In genomic region chr15:99122831-99123705, GRCh38 we compare ENCODE assay signal across 10 cellular contexts. TPM values are rescaled to one million over a fixed set of nuclear protein-coding genes. Genes with fewer than 3 reads are reported as not detected.
A peak's percentile ranks its signal among the peaks of the same experiment; 100 is the strongest.
DNase-seq lines count a peak whose midpoint lies in the region; ATAC-seq and TF ChIP-seq lines count a peak whose summit lies in the region.
"Had no signal": no experiment of that assay in that cellular context is flagged by ENCODE, and none has a peak within 500 bp of the region (broad histone marks: within the 10 kb centered on the region; RNA-seq: fewer than 3 reads in every experiment).

No MANE protein-coding gene starts in this region.

- H3K4me2 ChIP-seq in KMS-11 (peak overlapping the region; percentile 88), mesenchymal stem cell (ENCODE audit: low read length, poor library complexity, severe bottlenecking) (peak overlapping the region; percentile 87)

- H3K4me1 ChIP-seq in KMS-11 (ENCODE audit: low read depth, poor library complexity, severe bottlenecking) = peaks cover 24% of the 10 kb centered on the region
- H3K4me1 ChIP-seq in mesenchymal stem cell (ENCODE audit: control insufficient read depth, insufficient read depth, low read depth, low read length) = peaks cover 40% of the 10 kb centered on the region
- peaks cover 35 to 74% of the 10 kb centered on the region in 2 donors for H3K4me1 ChIP-seq in thoracic aorta (ENCODE audit: control insufficient read depth in 1 of 2, low read depth in 2 of 2)

- peak overlapping the region; percentile 50 for H3K27ac ChIP-seq in KMS-11
- H3K27ac ChIP-seq in coronary artery = peak overlapping the region; percentile 81 to 93
- peak overlapping the region; percentile 99 for H3K27ac ChIP-seq in mesenchymal stem cell (ENCODE audit: low read length, poor library complexity, severe bottlenecking)
- H3K27ac ChIP-seq in thoracic aorta = peak overlapping the region; percentile 95 to 96

- peak overlapping the region; percentile 97 for H4K91ac ChIP-seq in mesenchymal stem cell (ENCODE audit: low read length)

- H3K18ac ChIP-seq in mesenchymal stem cell (ENCODE audit: low read depth in 1 of 2, low read length in 2 of 2) = peak overlapping the region; percentile 90 to 99

- peak overlapping the region; percentile 94 for H4K8ac ChIP-seq in mesenchymal stem cell (ENCODE audit: low read length)

- DNase-seq in coronary artery (ENCODE audit: low spot score) (no peak), mesenchymal stem cell (peak; percentile 23), thoracic aorta (ENCODE audit: low spot score) (no peak), RKO (ENCODE audit: low spot score) (no peak), NCI-H1417 (lab: John Stamatoyannopoulos, UW) (no peak), COLO668 (lab: John Stamatoyannopoulos, UW; ENCODE audit: unreplicated experiment) (no peak)
- DNase-seq: NCI-H526 treated with DMSO at 0.1 percent for 48 hours had no signal

- no peaks in the 10 kb centered on the region for H3K79me2 ChIP-seq in KMS-11 (ENCODE audit: insufficient read depth, low read depth)

- H3K27me3 ChIP-seq in KMS-11 (ENCODE audit: insufficient read depth, low read depth) (no peaks in the 10 kb centered on the region), mesenchymal stem cell (ENCODE audit: control insufficient read depth in 1 of 2, insufficient read depth in 1 of 2, low read length in 2 of 2) (no peaks in the 10 kb centered on the region), thoracic aorta (replicated peaks; ENCODE audit: insufficient read depth) (no peaks in the 10 kb centered on the region)

- H2BK15ac ChIP-seq in mesenchymal stem cell (ENCODE audit: low read depth, poor library complexity, severe bottlenecking) = peak overlapping the region; percentile 62

- peak overlapping the region; percentile 44; the same call in 1 of the 2 replicates for H3K9ac ChIP-seq in KMS-11
- H3K9ac ChIP-seq in mesenchymal stem cell (ENCODE audit: low read length) = peak overlapping the region; percentile 56

- H2BK12ac ChIP-seq in mesenchymal stem cell (ENCODE audit: low read length in 2 of 2) = peak overlapping the region; percentile 80 to 100

- H3K4me3 ChIP-seq in KMS-11 (IDR thresholded peaks at IDR 0.05; ENCODE audit: insufficient read depth, low read depth, low read length) (no peak overlapping the region), coronary artery (peak overlapping the region; percentile 57), mesenchymal stem cell (ENCODE audit: insufficient read depth in 1 of 2, low read depth in 1 of 2, low read length in 2 of 2) (peak overlapping the region in 1 of 2 experiments; percentile 52), thoracic aorta (peak overlapping the region; percentile 64)

- peak overlapping the region; percentile 57 to 94 for H3K4ac ChIP-seq in mesenchymal stem cell (ENCODE audit: low read depth in 1 of 2, low read length in 2 of 2)

- H2BK120ac ChIP-seq in mesenchymal stem cell (ENCODE audit: low read depth, low read length) = peak overlapping the region; percentile 82

- no peaks in the 10 kb centered on the region for H3K36me3 ChIP-seq in KMS-11 (ENCODE audit: insufficient read depth)
- H3K36me3 ChIP-seq in mesenchymal stem cell (ENCODE audit: control insufficient read depth in 1 of 2, insufficient read depth in 2 of 2, low read depth in 1 of 2, low read length in 2 of 2) = peaks cover 6 to 15% of the 10 kb centered on the region in 2 experiments
- no peaks in the 10 kb centered on the region for H3K36me3 ChIP-seq in thoracic aorta

- H3K23ac ChIP-seq in mesenchymal stem cell (ENCODE audit: low read length in 2 of 2) = peak overlapping the region in 1 of 2 experiments; percentile 63

- TF ChIP-seq CTCF in KMS-11 (conservative IDR thresholded peaks at IDR 0.05; ENCODE audit: low read depth, low read length) (no peak), coronary artery (IDR thresholded peaks at IDR 0.05) (no peak), thoracic aorta (IDR thresholded peaks at IDR 0.05) (no peak)

- H2AK5ac ChIP-seq in mesenchymal stem cell (ENCODE audit: low read length, severe bottlenecking) = peak overlapping the region; percentile 83

- H2AFZ ChIP-seq in KMS-11 (ENCODE audit: low read depth) (peak overlapping the region; percentile 25; the same call in 1 of the 2 replicates), mesenchymal stem cell (ENCODE audit: low read depth, low read length) (no peak overlapping the region)

- no peaks in the 10 kb centered on the region for H4K20me1 ChIP-seq in KMS-11 (ENCODE audit: insufficient read depth)

- no peaks in the 10 kb centered on the region for H3K9me3 ChIP-seq in mesenchymal stem cell (ENCODE audit: control insufficient read depth, low read length)
- H3K9me3 ChIP-seq in thoracic aorta = no peaks in the 10 kb centered on the region

- WGBS in mesenchymal stem cell = 43% methylated on average over 20 of the region's 21 CpGs

- peak overlapping the region in 1 of 2 experiments; percentile 62 for H3K14ac ChIP-seq in mesenchymal stem cell (ENCODE audit: low read length in 2 of 2)

- H3K79me1 ChIP-seq in mesenchymal stem cell (replicated peaks; ENCODE audit: low read length, poor library complexity, severe bottlenecking) = peaks cover 3% of the 10 kb centered on the region

- peak overlapping the region; percentile 96 for H2BK5ac ChIP-seq in mesenchymal stem cell (ENCODE audit: low read depth, low read length, poor library complexity, severe bottlenecking)

- ATAC-seq in thoracic aorta (ENCODE audit: insufficient number of reproducible peaks, low FRiP score, low read depth) (no peak), GM18861 (IDR thresholded peaks at IDR 0.05; ENCODE audit: unreplicated experiment) (no peak)
- ATAC-seq: activated CD4-positive, CD25-positive, alpha-beta regulatory T cell treated with anti-CD3 and anti-CD28 coated beads, Interleukin-2, amount 50 U/mL, for 24 hours had no signal

RNA-seq across cellular contexts. Expression of gene SYNM, which starts 18.2 kb away (rescaled TPM):
- 6.0 TPM for polyA plus RNA-seq in mesenchymal stem cell (2013, experiment 1 of 2)
- polyA plus RNA-seq in mesenchymal stem cell (2013, experiment 2 of 2) = 5.7 TPM
- 100 to 1,000 TPM in 1 of 2 donors, 10 to 100 TPM in 1; 60.9 to 102 TPM for total RNA-seq in thoracic aorta
